19 cellular contexts compared by ENCODE assay signal in genomic region chr4:12486995-12487394, GRCh38.
"Had no signal": no experiment of that assay in that cellular context is flagged by ENCODE, and none has a peak within 500 bp of the region (broad histone marks: within the 10 kb centered on the region; RNA-seq: fewer than 3 reads in every experiment).

No MANE protein-coding gene starts in this region.

- DNase-seq: activated CD4-positive, alpha-beta T cell treated with anti-CD3 and anti-CD28 coated beads, Interleukin-2, amount 50 U/mL, for 48 hours; activated T-cell treated with anti-CD3 and anti-CD28 coated beads for 4 hours; caudate nucleus; endodermal cell; immature natural killer cell; kidney glomerular epithelial cell; midbrain; occipital lobe; posterior cingulate gyrus; retina; small intestine; stimulated activated CD4-positive, alpha-beta T cell treated with anti-CD3 and anti-CD28 coated beads, Interleukin-15, amount 100 ng/mL, for 24 hours; stimulated activated CD4-positive, alpha-beta T cell treated with anti-CD3 and anti-CD28 coated beads, Interleukin-4, amount 100 ng/mL, for 1 hour; stimulated activated naive CD8-positive, alpha-beta T cell treated with anti-CD3 and anti-CD28 coated beads, Interleukin-15, amount 100 ng/mL, for 72 hours; SW 1271; T-helper 2 cell had no signal

- H3K9me3 ChIP-seq: suprapubic skin had no signal

- H3K27ac ChIP-seq: epithelial cell of prostate, suprapubic skin had no signal

- ATAC-seq: stimulated activated naive CD8-positive, alpha-beta T cell treated with anti-CD3 and anti-CD28 coated beads, Interleukin-15, amount 100 ng/mL, for 72 hours had no signal

- H3K36me3 ChIP-seq: suprapubic skin had no signal

- H3K4me1 ChIP-seq: suprapubic skin had no signal

- H3K4me3 ChIP-seq: lung, suprapubic skin had no signal

- H3K27me3 ChIP-seq: suprapubic skin had no signal
